In the genomic region with DNA sequence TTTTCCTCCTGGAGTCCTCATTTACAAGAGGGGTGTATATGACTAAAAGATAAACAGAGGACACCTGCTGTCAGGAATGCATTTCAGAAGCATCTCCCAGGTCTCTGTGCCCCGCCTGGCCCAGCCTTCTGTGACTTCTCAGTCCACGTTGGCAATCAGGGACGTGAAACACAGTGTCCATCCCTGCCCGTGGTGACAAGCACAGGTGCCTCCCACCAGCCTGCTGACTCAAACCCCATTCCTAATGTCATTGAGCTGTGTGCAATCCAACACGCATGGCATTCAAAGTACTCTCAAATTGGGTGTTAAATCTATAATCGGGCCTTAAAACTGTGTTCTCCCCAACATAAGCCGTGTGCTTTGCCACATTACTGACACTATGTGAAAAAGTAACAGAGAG, we compare ENCODE assay signal across 20 cellular contexts.
DNase-seq lines count a peak whose midpoint lies in the region; ATAC-seq and TF ChIP-seq lines count a peak whose summit lies in the region.
"Had no signal": no experiment of that assay in that cellular context is flagged by ENCODE, and none has a peak within 500 bp of the region (broad histone marks: within the 10 kb centered on the region; RNA-seq: fewer than 3 reads in every experiment).

No MANE protein-coding gene starts in this region.

- no peaks in the 10 kb centered on the region for H3K4me1 Mint-ChIP-seq in stimulated activated effector memory CD8-positive, alpha-beta T cell treated with anti-CD3 and anti-CD28 coated beads, Interleukin-12 subunit alpha, Interleukin-12 subunit beta, amount 100 ng/mL, for 72 hours
- H3K4me1 Mint-ChIP-seq: B cell had no signal

- H3K4me1 ChIP-seq in esophagus muscularis mucosa (no peaks in the 10 kb centered on the region), psoas muscle (no peaks in the 10 kb centered on the region)

- no peak overlapping the region for H3K4me3 Mint-ChIP-seq in stimulated activated effector memory CD8-positive, alpha-beta T cell treated with anti-CD3 and anti-CD28 coated beads, Interleukin-12 subunit alpha, Interleukin-12 subunit beta, amount 100 ng/mL, for 72 hours
- H3K4me3 Mint-ChIP-seq: B cell; CD8-positive, alpha-beta T cell; T-helper 1 cell treated with Interleukin-12 subunit alpha and Interleukin-12 subunit beta and Interleukin-4 antibody, amounts not matched to agents 30 μg/mL and 1 μg/mL, for 36 hours had no signal

- peaks cover 2% of the 10 kb centered on the region for H3K9me3 Mint-ChIP-seq in stimulated activated effector memory CD8-positive, alpha-beta T cell treated with anti-CD3 and anti-CD28 coated beads, Interleukin-12 subunit alpha, Interleukin-12 subunit beta, amount 100 ng/mL, for 72 hours
- H3K9me3 Mint-ChIP-seq: T-helper 1 cell treated with Interleukin-12 subunit alpha and Interleukin-12 subunit beta and Interleukin-4 antibody, amounts not matched to agents 30 μg/mL and 1 μg/mL, for 36 hours had no signal

- DNase-seq in H7, result peak; percentile 36
- peak; percentile 6 for DNase-seq in NCI-H526 treated with DMSO at 0.1 percent for 48 hours (lab: John Stamatoyannopoulos, UW)
- DNase-seq in esophagus muscularis mucosa (ENCODE audit: extremely low spot score), result peak; percentile 78
- no peak for DNase-seq in stimulated activated effector memory CD8-positive, alpha-beta T cell treated with anti-CD3 and anti-CD28 coated beads, Interleukin-12 subunit alpha, Interleukin-12 subunit beta, amount 100 ng/mL, for 72 hours (ENCODE audit: low spot score in 2 of 2)
- no peak for DNase-seq in psoas muscle
- no peak for DNase-seq in anterior cingulate cortex (lab: John Stamatoyannopoulos, UW)
- DNase-seq in NCI-H82 treated with DMSO at 0.1 percent for 48 hours (lab: John Stamatoyannopoulos, UW; ENCODE audit: unreplicated experiment), result no peak
- DNase-seq: Calu3; CD8-positive, alpha-beta T cell; DMS153; Kasumi-1; MV-4-11; NCI-H1105; NCI-H146; NCI-H1930; NCI-H774; SHP77 treated with DMSO at 0.1 percent for 48 hours had no signal

- TF ChIP-seq CTCF in esophagus muscularis mucosa (IDR thresholded peaks at IDR 0.05) (no peak), psoas muscle (IDR thresholded peaks at IDR 0.05) (no peak)

- H3K27me3 ChIP-seq in H7 (ENCODE audit: control insufficient read depth, insufficient read depth, low read length), result no peaks in the 10 kb centered on the region
- H3K27me3 ChIP-seq in esophagus muscularis mucosa, result peaks cover 0 to 7% (median 0%) of the 10 kb centered on the region in 4 donors
- peaks cover 0 to 2% (median 2%) of the 10 kb centered on the region in 3 donors for H3K27me3 ChIP-seq in psoas muscle (ENCODE audit: insufficient read depth in 3 of 3, low read length in 2 of 3)

- no peak for TF ChIP-seq POLR2A in esophagus muscularis mucosa (IDR thresholded peaks at IDR 0.05; ENCODE audit: low read depth)

- no peak overlapping the region for H3K27ac ChIP-seq in esophagus muscularis mucosa (replicated peaks in 1 of 4)
- no peak overlapping the region for H3K27ac ChIP-seq in psoas muscle
- H3K27ac ChIP-seq: C4-2B had no signal

- peaks cover 0 to 5% (median 0%) of the 10 kb centered on the region in 4 donors for H3K9me3 ChIP-seq in esophagus muscularis mucosa
- H3K9me3 ChIP-seq in psoas muscle, result no peaks in the 10 kb centered on the region

- ATAC-seq in stimulated activated effector memory CD8-positive, alpha-beta T cell treated with anti-CD3 and anti-CD28 coated beads, Interleukin-12 subunit alpha, Interleukin-12 subunit beta, amount 100 ng/mL, for 72 hours, result peak; percentile 16
- ATAC-seq in psoas muscle, result no peak
- ATAC-seq: CD8-positive, alpha-beta T cell had no signal

- H3K36me3 ChIP-seq in H7 (replicated peaks; ENCODE audit: control insufficient read depth, insufficient read depth, low read length), result no peaks in the 10 kb centered on the region
- no peaks in the 10 kb centered on the region for H3K36me3 ChIP-seq in esophagus muscularis mucosa
- no peaks in the 10 kb centered on the region for H3K36me3 ChIP-seq in psoas muscle (ENCODE audit: insufficient read depth in 1 of 2, low read depth in 1 of 2)

- no peaks in the 10 kb centered on the region for H3K36me3 Mint-ChIP-seq in stimulated activated effector memory CD8-positive, alpha-beta T cell treated with anti-CD3 and anti-CD28 coated beads, Interleukin-12 subunit alpha, Interleukin-12 subunit beta, amount 100 ng/mL, for 72 hours
- H3K36me3 Mint-ChIP-seq: CD8-positive, alpha-beta T cell had no signal

- 79% methylated on average over 7 of the region's 7 CpGs for WGBS in esophagus muscularis mucosa
- WGBS in psoas muscle, 3 donors, result 36 to 50% (median 39%) methylated on average over 7 of the region's 7 CpGs

- TF ChIP-seq EP300 in esophagus muscularis mucosa (IDR thresholded peaks at IDR 0.05), result no peak

- no peak overlapping the region for H3K27ac Mint-ChIP-seq in stimulated activated effector memory CD8-positive, alpha-beta T cell treated with anti-CD3 and anti-CD28 coated beads, Interleukin-12 subunit alpha, Interleukin-12 subunit beta, amount 100 ng/mL, for 72 hours
- H3K27ac Mint-ChIP-seq: B cell; CD8-positive, alpha-beta T cell; T-helper 1 cell treated with Interleukin-12 subunit alpha and Interleukin-12 subunit beta and Interleukin-4 antibody, amounts not matched to agents 30 μg/mL and 1 μg/mL, for 36 hours had no signal

- H3K4me3 ChIP-seq in H7 (ENCODE audit: insufficient read depth, low read depth, low read length), result no peak overlapping the region
- H3K4me3 ChIP-seq in esophagus muscularis mucosa, result no peak overlapping the region
- H3K4me3 ChIP-seq in psoas muscle, result no peak overlapping the region

- intact Hi-C loops in esophagus muscularis mucosa (cut with DNase I), result no loop called here
- intact Hi-C loops in psoas muscle (cut with DNase I), result no loop called here

Comparison
In these comparisons a context has a peak if more than half of its experiments do, and no peak if none do; other contexts are left out.
1. DNase-seq: peak in H7 (single experiment), NCI-H526 treated with DMSO at 0.1 percent for 48 hours (single experiment) and esophagus muscularis mucosa (single experiment); none in stimulated activated effector memory CD8-positive, alpha-beta T cell treated with anti-CD3 and anti-CD28 coated beads, Interleukin-12 subunit alpha, Interleukin-12 subunit beta, amount 100 ng/mL, for 72 hours (0 of 2), psoas muscle (0 of 2), anterior cingulate cortex (0 of 58) and NCI-H82 treated with DMSO at 0.1 percent for 48 hours (single experiment).